ENCODE assay signal across 1 cellular context in the genomic region with DNA sequence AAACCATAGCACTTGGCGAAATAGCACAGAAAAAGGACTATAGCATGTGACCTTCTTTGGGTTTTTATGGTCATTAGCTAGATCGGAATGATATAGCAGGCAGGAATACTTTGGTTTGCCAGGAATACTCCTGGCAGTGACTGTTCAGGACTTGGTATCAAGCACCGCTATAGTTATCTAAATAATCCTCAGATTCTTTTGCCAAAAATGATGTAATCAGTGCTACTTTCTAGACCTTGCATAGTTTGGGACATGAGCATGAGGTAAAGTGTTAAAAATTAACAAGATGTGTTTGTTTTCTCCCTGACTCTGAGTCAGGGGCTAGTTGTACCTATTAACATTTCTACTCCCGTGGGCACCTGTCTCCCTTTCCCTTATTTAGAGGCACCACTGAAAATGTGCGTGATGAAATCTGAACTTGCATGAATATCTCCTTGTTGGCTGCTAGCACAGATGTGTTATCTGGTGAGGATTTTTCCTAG.
A peak's percentile ranks its signal among the peaks of the same experiment; 100 is the strongest.
TF ChIP-seq lines count a peak whose summit lies in the region.

No MANE protein-coding gene starts in this region.

TF ChIP-seq in HEK293, 187 proteins besides CTCF, POLR2A, EP300 and RAD21 (continued from another document):
- TF ChIP-seq ZNF843 (tag by site-specific recombination; IDR thresholded peaks at IDR 0.05) (0 out of 2 replicates have a peak, but pooled peaks have one; percentile 14), ZNF366 (tag by site-specific recombination; conservative IDR thresholded peaks at IDR 0.05) (0 out of 2 replicates have a peak, but pooled peaks have one; percentile 15), SCRT1 (tag by site-specific recombination; IDR thresholded peaks at IDR 0.05; ENCODE audit: borderline replicate concordance) (no peak), ZNF501 (tag by site-specific recombination; IDR thresholded peaks at IDR 0.05) (no peak), SP7 (tag by site-specific recombination; IDR thresholded peaks at IDR 0.05) (no peak), SP2 (tag by site-specific recombination; IDR thresholded peaks at IDR 0.05) (no peak)
- TF ChIP-seq, protein P1, sequence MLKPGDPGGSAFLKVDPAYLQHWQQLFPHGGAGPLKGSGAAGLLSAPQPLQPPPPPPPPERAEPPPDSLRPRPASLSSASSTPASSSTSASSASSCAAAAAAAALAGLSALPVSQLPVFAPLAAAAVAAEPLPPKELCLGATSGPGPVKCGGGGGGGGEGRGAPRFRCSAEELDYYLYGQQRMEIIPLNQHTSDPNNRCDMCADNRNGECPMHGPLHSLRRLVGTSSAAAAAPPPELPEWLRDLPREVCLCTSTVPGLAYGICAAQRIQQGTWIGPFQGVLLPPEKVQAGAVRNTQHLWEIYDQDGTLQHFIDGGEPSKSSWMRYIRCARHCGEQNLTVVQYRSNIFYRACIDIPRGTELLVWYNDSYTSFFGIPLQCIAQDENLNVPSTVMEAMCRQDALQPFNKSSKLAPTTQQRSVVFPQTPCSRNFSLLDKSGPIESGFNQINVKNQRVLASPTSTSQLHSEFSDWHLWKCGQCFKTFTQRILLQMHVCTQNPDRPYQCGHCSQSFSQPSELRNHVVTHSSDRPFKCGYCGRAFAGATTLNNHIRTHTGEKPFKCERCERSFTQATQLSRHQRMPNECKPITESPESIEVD (tag by site-specific recombination; IDR thresholded peaks at IDR 0.05) = peak; percentile 52
- TF ChIP-seq, protein P2, sequence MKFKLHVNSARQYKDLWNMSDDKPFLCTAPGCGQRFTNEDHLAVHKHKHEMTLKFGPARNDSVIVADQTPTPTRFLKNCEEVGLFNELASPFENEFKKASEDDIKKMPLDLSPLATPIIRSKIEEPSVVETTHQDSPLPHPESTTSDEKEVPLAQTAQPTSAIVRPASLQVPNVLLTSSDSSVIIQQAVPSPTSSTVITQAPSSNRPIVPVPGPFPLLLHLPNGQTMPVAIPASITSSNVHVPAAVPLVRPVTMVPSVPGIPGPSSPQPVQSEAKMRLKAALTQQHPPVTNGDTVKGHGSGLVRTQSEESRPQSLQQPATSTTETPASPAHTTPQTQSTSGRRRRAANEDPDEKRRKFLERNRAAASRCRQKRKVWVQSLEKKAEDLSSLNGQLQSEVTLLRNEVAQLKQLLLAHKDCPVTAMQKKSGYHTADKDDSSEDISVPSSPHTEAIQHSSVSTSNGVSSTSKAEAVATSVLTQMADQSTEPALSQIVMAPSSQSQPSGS (tag by site-specific recombination; IDR thresholded peaks at IDR 0.05; ENCODE audit: low read depth) = peak; percentile 45; the same call in 1 of the 2 replicates
